Comparison of ENCODE assay signal across 8 cellular contexts in genomic region chr6:116280161-116280959, GRCh38. TPM values are rescaled to one million over a fixed set of nuclear protein-coding genes. Genes with fewer than 3 reads are reported as not detected.
DNase-seq lines count a peak whose midpoint lies in the region; ATAC-seq and TF ChIP-seq lines count a peak whose summit lies in the region.

No MANE protein-coding gene starts in this region.

- intact Hi-C loops in sigmoid colon (cut with DNase I) = no loop called here

- peaks cover 0 to 46% (median 41%) of the 10 kb centered on the region in 4 donors for H3K4me1 ChIP-seq in sigmoid colon

- CTCF ChIA-PET in AG04449 (lab: Yijun Ruan, JAX) = interaction anchor here (0.9 to 5.3 kb wide), 18 partner anchors 8 to 285 kb away, joined by 3 to 37 read pairs (median 4); partner anchors contain the start of genes CALHM4 and CALHM5

- ATAC-seq in HG03045 (IDR thresholded peaks at IDR 0.05; ENCODE audit: unreplicated experiment) = no peak

- no peak for DNase-seq in AG04449 (ENCODE audit: low read depth, low spot score)
- DNase-seq in HL-60 (ENCODE audit: low read depth in 1 of 2, low spot score in 1 of 2) = no peak
- no peak for DNase-seq in WERI-Rb-1
- DNase-seq in globus pallidus (ENCODE audit: low spot score) = peak; percentile 30
- DNase-seq in sigmoid colon = no peak
- no peak for DNase-seq in stimulated activated naive CD4-positive, alpha-beta T cell treated with Interleukin-2 at 50 U/mL for 16 hours (lab: John Stamatoyannopoulos, UW)
- DNase-seq in COLO829 (ENCODE audit: low spot score) = no peak

- POLR2A ChIA-PET in AG04449 (lab: Yijun Ruan, JAX) = interaction anchor here (0.8 to 2.1 kb wide), 8 partner anchors 8 to 283 kb away, joined by 3 to 10 read pairs (median 4); partner anchors contain the start of genes DSE and TSPYL4

- H3K36me3 ChIP-seq in WERI-Rb-1 (peaks cover 34% of the 10 kb centered on the region), sigmoid colon (peaks cover 0 to 5% (median 0%) of the 10 kb centered on the region in 4 donors)

- H3K27me3 ChIP-seq in HL-60 (ENCODE audit: insufficient read depth, poor library complexity, severe bottlenecking) = no peaks in the 10 kb centered on the region
- no peaks in the 10 kb centered on the region for H3K27me3 ChIP-seq in WERI-Rb-1 (ENCODE audit: insufficient read depth, low read depth, severe bottlenecking)
- no peaks in the 10 kb centered on the region for H3K27me3 ChIP-seq in sigmoid colon

- TF ChIP-seq CTCF in AG04449 (IDR thresholded peaks at IDR 0.05; ENCODE audit: insufficient read depth, low read length, missing control alignments) (no peak), HL-60 (IDR thresholded peaks at IDR 0.05; ENCODE audit: insufficient read depth, low read length) (no peak), WERI-Rb-1 (IDR thresholded peaks at IDR 0.05; ENCODE audit: low read depth, low read length) (no peak), sigmoid colon (IDR thresholded peaks at IDR 0.05) (no peak)

- no peak for TF ChIP-seq POLR2A in sigmoid colon (IDR thresholded peaks at IDR 0.05)

- H3K4me3 ChIP-seq in AG04449 (ENCODE audit: low read depth, low read length) = peak overlapping the region; percentile 90
- peak overlapping the region; percentile 79 for H3K4me3 ChIP-seq in HL-60 (replicated peaks; ENCODE audit: insufficient read depth, low read length)
- H3K4me3 ChIP-seq in WERI-Rb-1 (ENCODE audit: low read depth, low read length) = peak overlapping the region; percentile 85
- peak overlapping the region; percentile 87 to 94 (median 92) for H3K4me3 ChIP-seq in sigmoid colon

- H3K27ac ChIP-seq in HL-60 (replicated peaks) = peak overlapping the region; percentile 90
- H3K27ac ChIP-seq in WERI-Rb-1 = peak overlapping the region; percentile 96
- H3K27ac ChIP-seq in sigmoid colon = peak overlapping the region; percentile 98 to 100 (median 99)

- no peak for TF ChIP-seq EP300 in sigmoid colon (IDR thresholded peaks at IDR 0.05)

- H3K9me3 ChIP-seq in WERI-Rb-1 (ENCODE audit: severe bottlenecking) (no peaks in the 10 kb centered on the region), sigmoid colon (no peaks in the 10 kb centered on the region)

- WGBS in sigmoid colon, 2 donors = 9 to 13% methylated on average over 8 of the region's 8 CpGs

RNA-seq across cellular contexts. Expression of gene TSPYL1, which starts 0.6 kb away (rescaled TPM):
- total RNA-seq in sigmoid colon = 10 to 100 TPM; 52.8 to 79.6 (median 65.8) TPM
- polyA plus RNA-seq in sigmoid colon = 10 to 100 TPM; 24.6 to 39.0 (median 30.1) TPM

RNA-seq across cellular contexts. Expression of gene TSPYL4, which starts 26.5 kb away (rescaled TPM):
- total RNA-seq in sigmoid colon = 10 to 100 TPM; 15.1 to 18.5 (median 15.5) TPM
- polyA plus RNA-seq in sigmoid colon = 10 to 100 TPM in 1 of 3 donors, 1 to 10 TPM in 2; 3.0 to 10.4 (median 4.2) TPM
